ENCODE assay signal across 18 cellular contexts in genomic region chr1:25168193-25169071, GRCh38.
DNase-seq lines count a peak whose midpoint lies in the region; ATAC-seq and TF ChIP-seq lines count a peak whose summit lies in the region.
"Had no signal": no experiment of that assay in that cellular context is flagged by ENCODE, and none has a peak within 500 bp of the region (broad histone marks: within the 10 kb centered on the region; RNA-seq: fewer than 3 reads in every experiment).

No MANE protein-coding gene starts in this region.

- ATAC-seq in activated T-helper 17 cell treated with anti-CD3 and anti-CD28 coated beads, Interleukin-2, amount 50 U/mL, for 72 hours (replicated peaks), result no peak

- no peak overlapping the region for H3K4me3 Mint-ChIP-seq in activated T-helper 17 cell treated with anti-CD3 and anti-CD28 coated beads, Interleukin-2, amount 50 U/mL, for 72 hours
- H3K4me3 Mint-ChIP-seq: T-helper 2 cell treated with Interferon-gamma antibody and Interleukin-4, amounts not matched to agents 5 μg/mL and 100 μg/mL, for 36 hours had no signal

- DNase-seq in LoVo (ENCODE audit: low spot score) (peak; percentile 86), dorsolateral prefrontal cortex (no peak), NCI-H1105 (lab: John Stamatoyannopoulos, UW) (no peak), NCI-H2227 (lab: John Stamatoyannopoulos, UW; ENCODE audit: unreplicated experiment) (no peak)
- no peak for DNase-seq in activated CD4-positive, alpha-beta T cell treated with anti-CD3 and anti-CD28 coated beads for 4 hours
- DNase-seq: activated CD4-positive, alpha-beta T cell treated with anti-CD3 and anti-CD28 coated beads for 1 hour; activated gamma-delta T cell treated with Interleukin-2 at 50 U/mL for 16 hours; aorta; DMS153; mesenchymal stem cell; NCI-H1092; stimulated activated CD4-positive, alpha-beta T cell treated with anti-CD3 and anti-CD28 coated beads, Interleukin-4, amount 100 ng/mL, for 24 hours; stimulated activated CD8-positive, alpha-beta memory T cell treated with anti-CD3 and anti-CD28 coated beads, Interleukin-4, amount 100 ng/mL, for 48 hours had no signal

- H3K4me3 ChIP-seq in dorsolateral prefrontal cortex (no peak overlapping the region), mucosa of stomach (ENCODE audit: low read length) (no peak overlapping the region)
- H3K4me3 ChIP-seq: BLaER1 had no signal

- no peaks in the 10 kb centered on the region for H3K36me3 Mint-ChIP-seq in activated T-helper 17 cell treated with anti-CD3 and anti-CD28 coated beads, Interleukin-2, amount 50 U/mL, for 72 hours (ENCODE audit: low read depth)

- H3K9me3 ChIP-seq in mucosa of stomach (ENCODE audit: control insufficient read depth, low read length), result no peaks in the 10 kb centered on the region
- H3K9me3 ChIP-seq: BLaER1 had no signal

- TF ChIP-seq CTCF in dorsolateral prefrontal cortex (IDR thresholded peaks at IDR 0.05 in 54 of 56, conservative IDR thresholded peaks at IDR 0.05 in 2 of 56; ENCODE audit: low read depth in 1 of 56, partially characterized antibody in 56 of 56), result no peak

- H3K27ac Mint-ChIP-seq in activated T-helper 17 cell treated with anti-CD3 and anti-CD28 coated beads, Interleukin-2, amount 50 U/mL, for 72 hours, result no peak overlapping the region
- H3K27ac Mint-ChIP-seq: T-helper 2 cell treated with Interferon-gamma antibody and Interleukin-4, amounts not matched to agents 5 μg/mL and 100 μg/mL, for 36 hours had no signal

- H3K4me1 ChIP-seq in mucosa of stomach (ENCODE audit: control insufficient read depth, insufficient read depth, low read length), result peaks cover 34% of the 10 kb centered on the region

- no peaks in the 10 kb centered on the region for H3K4me1 Mint-ChIP-seq in activated T-helper 17 cell treated with anti-CD3 and anti-CD28 coated beads, Interleukin-2, amount 50 U/mL, for 72 hours

- H3K27me3 Mint-ChIP-seq in activated T-helper 17 cell treated with anti-CD3 and anti-CD28 coated beads, Interleukin-2, amount 50 U/mL, for 72 hours, result no peaks in the 10 kb centered on the region

- no peaks in the 10 kb centered on the region for H3K36me3 ChIP-seq in mucosa of stomach (ENCODE audit: control insufficient read depth, insufficient read depth, low read length)
- H3K36me3 ChIP-seq: BLaER1 had no signal

- peaks cover 5% of the 10 kb centered on the region for H3K9me3 Mint-ChIP-seq in activated T-helper 17 cell treated with anti-CD3 and anti-CD28 coated beads, Interleukin-2, amount 50 U/mL, for 72 hours
- H3K9me3 Mint-ChIP-seq: T-helper 2 cell treated with Interferon-gamma antibody and Interleukin-4, amounts not matched to agents 5 μg/mL and 100 μg/mL, for 36 hours had no signal

- peak overlapping the region; percentile 52 for H3K9ac ChIP-seq in mucosa of stomach (ENCODE audit: low read length)
- H3K9ac ChIP-seq: BLaER1 had no signal

- intact Hi-C loops in dorsolateral prefrontal cortex (cut with DNase I), result no loop called here

- peak overlapping the region in 39 of 59 donors; percentile 1 to 84 (median 51) for H3K27ac ChIP-seq in dorsolateral prefrontal cortex
- H3K27ac ChIP-seq: BLaER1, RWPE1 had no signal

- H3K27me3 ChIP-seq in dorsolateral prefrontal cortex (no peaks in the 10 kb centered on the region), mucosa of stomach (ENCODE audit: control insufficient read depth, insufficient read depth, low read length) (no peaks in the 10 kb centered on the region)
